1 cellular context compared by ENCODE assay signal in the genomic region with DNA sequence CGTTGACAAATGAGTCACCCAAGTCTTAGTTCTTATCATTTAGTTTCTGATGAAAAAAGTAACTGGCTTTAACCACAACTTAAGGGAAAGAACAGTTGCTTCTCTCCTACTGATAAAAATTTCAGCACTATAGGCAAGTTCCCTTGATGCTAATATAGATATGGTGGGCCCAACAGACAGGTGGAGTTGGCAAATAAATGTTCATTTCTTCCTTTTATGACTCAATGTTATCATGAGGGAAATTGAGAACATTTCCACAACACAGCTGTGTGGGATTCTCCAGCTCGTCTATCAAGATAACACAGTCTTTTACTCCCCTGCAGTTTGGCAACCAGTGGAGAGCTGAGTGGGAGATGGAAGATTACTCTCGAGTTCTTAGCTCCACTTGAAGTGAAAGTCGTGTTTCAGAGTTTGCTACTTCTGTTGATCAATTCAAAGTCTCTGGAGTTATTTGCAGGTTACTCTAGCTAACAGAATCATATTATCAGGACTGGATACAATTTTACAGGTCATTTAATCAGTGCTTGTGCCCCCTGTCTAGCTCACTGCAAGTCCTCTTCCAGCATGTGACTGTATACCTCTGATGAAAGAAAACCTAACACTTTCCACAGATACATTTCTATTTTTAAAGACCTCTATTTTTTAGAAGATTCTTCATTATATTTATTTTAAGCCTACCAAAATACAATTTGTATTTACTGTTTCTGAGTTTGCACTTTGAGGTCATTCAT.
TF ChIP-seq lines count a peak whose summit lies in the region.

No MANE protein-coding gene starts in this region.

TF ChIP-seq in K562, 482 proteins besides CTCF, POLR2A, EP300 and RAD21 (continued from another document and continues in another):
- peak; percentile 92 for TF ChIP-seq SMARCB1 (IDR thresholded peaks at IDR 0.05; ENCODE audit: insufficient read length, low read depth)
- no peak for TF ChIP-seq RBFOX2 (IDR thresholded peaks at IDR 0.05; ENCODE audit: low read depth, low read length)
- no peak for TF ChIP-seq FOXA3 (CRISPR knock-in tag; conservative IDR thresholded peaks at IDR 0.05 in 1 of 2, IDR thresholded peaks at IDR 0.05 in 1 of 2)
- TF ChIP-seq FOSL1 (tag; conservative IDR thresholded peaks at IDR 0.05) = peak; percentile 97
- no peak for TF ChIP-seq TRIM28 (IDR thresholded peaks at IDR 0.05)
- TF ChIP-seq CREB1 (IDR thresholded peaks at IDR 0.05) = no peak
- no peak for TF ChIP-seq CREB1 (CRISPR knock-in tag; IDR thresholded peaks at IDR 0.05)
- TF ChIP-seq JUND (IDR thresholded peaks at IDR 0.05; ENCODE audit: borderline replicate concordance, low read depth, low read length) = peak; percentile 79
- peak; percentile 77; the same call in 1 of the 3 replicates for TF ChIP-seq JUND (tag; IDR thresholded peaks at IDR 0.05; ENCODE audit: borderline replicate concordance, low read depth, low read length)
- TF ChIP-seq OTX1 (CRISPR knock-in tag; IDR thresholded peaks at IDR 0.05) = no peak
- TF ChIP-seq TEAD4 (IDR thresholded peaks at IDR 0.05; ENCODE audit: low read length) = peak; percentile 92
- no peak for TF ChIP-seq TEAD4 (CRISPR knock-in tag; IDR thresholded peaks at IDR 0.05; ENCODE audit: borderline replicate concordance)
- no peak for TF ChIP-seq ZNF212 (CRISPR knock-in tag; IDR thresholded peaks at IDR 0.05)
- peak; percentile 65; the same call in 1 of the 2 replicates for TF ChIP-seq FOXM1 (IDR thresholded peaks at IDR 0.05; ENCODE audit: low read depth)
- TF ChIP-seq FOXM1 (CRISPR knock-in tag; IDR thresholded peaks at IDR 0.05; ENCODE audit: low read depth) = no peak
- TF ChIP-seq ETV6 (IDR thresholded peaks at IDR 0.05; ENCODE audit: borderline replicate concordance in 1 of 2, low read depth in 2 of 2, low read length in 1 of 2) = no peak
- TF ChIP-seq ETV6 (CRISPR knock-in tag; IDR thresholded peaks at IDR 0.05; ENCODE audit: borderline replicate concordance) = no peak
- TF ChIP-seq MECOM (CRISPR knock-in tag; IDR thresholded peaks at IDR 0.05) = no peak
- TF ChIP-seq, protein P1, sequence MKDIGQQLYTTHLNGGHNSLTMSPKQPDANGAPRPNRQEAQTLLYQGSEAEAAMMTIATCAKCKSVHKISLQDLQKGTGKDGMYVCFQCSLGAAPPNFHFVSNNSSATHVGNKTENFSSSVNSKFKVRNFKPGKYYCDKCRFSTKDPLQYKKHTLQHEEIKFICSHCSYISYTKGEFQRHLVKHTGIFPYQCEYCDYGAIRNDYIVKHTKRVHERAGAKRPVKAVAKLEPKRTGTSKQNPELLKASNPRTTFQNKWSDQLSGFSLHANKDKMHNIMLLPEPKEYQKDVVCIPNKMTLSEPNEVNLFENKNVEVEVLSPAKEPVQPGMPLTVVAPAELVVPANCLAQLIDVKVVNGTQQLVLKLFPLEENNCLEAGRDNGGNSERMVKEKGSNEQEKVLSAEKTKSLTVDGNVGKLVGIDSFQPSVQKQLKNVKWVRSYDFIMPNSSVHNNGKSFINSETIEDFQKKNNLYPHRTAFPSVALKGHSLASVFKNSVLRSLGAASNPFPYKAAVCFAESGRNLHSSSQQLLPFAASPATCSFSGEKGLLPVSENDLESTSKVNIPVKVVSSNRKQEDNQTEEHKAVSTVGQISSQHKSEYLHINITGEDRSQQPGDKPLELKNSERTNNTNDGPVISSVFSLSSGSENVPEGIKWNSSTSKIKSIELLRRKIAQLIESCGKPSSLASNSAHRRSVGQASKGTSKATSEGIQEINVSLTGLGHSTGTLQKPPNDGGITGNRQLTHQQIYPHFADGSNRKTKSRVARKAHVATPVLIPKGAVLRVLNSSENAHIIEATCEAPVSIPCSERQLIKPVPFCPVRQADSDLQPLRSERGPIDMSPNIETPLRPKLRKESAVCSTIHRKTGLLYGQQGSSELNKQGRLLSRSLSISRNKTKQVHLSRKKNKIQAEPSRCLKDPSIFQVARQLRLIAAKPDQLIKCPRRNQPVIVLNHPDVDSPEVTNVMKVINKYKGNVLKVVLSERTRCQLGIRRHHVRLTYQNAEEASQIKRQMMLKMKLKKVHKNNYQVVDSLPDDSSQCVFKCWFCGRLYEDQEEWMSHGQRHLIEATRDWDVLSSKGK (CRISPR knock-in tag; IDR thresholded peaks at IDR 0.05) = no peak
- TF ChIP-seq SOX6 (IDR thresholded peaks at IDR 0.05) = peak; percentile 92
- TF ChIP-seq FOXA1 (IDR thresholded peaks at IDR 0.05; ENCODE audit: borderline replicate concordance) = no peak
- peak; percentile 78 for TF ChIP-seq TCF3 (CRISPR knock-in tag; IDR thresholded peaks at IDR 0.05)
- no peak for TF ChIP-seq MAFG (tag; conservative IDR thresholded peaks at IDR 0.05)
- peak; percentile 94 for TF ChIP-seq SMARCC2 (IDR thresholded peaks at IDR 0.05; ENCODE audit: low read depth)
- TF ChIP-seq, protein P2, sequence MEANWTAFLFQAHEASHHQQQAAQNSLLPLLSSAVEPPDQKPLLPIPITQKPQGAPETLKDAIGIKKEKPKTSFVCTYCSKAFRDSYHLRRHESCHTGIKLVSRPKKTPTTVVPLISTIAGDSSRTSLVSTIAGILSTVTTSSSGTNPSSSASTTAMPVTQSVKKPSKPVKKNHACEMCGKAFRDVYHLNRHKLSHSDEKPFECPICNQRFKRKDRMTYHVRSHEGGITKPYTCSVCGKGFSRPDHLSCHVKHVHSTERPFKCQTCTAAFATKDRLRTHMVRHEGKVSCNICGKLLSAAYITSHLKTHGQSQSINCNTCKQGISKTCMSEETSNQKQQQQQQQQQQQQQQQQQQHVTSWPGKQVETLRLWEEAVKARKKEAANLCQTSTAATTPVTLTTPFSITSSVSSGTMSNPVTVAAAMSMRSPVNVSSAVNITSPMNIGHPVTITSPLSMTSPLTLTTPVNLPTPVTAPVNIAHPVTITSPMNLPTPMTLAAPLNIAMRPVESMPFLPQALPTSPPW (CRISPR knock-in tag; IDR thresholded peaks at IDR 0.05) = peak; percentile 47; the same call in 1 of the 2 replicates
- TF ChIP-seq, protein P3, sequence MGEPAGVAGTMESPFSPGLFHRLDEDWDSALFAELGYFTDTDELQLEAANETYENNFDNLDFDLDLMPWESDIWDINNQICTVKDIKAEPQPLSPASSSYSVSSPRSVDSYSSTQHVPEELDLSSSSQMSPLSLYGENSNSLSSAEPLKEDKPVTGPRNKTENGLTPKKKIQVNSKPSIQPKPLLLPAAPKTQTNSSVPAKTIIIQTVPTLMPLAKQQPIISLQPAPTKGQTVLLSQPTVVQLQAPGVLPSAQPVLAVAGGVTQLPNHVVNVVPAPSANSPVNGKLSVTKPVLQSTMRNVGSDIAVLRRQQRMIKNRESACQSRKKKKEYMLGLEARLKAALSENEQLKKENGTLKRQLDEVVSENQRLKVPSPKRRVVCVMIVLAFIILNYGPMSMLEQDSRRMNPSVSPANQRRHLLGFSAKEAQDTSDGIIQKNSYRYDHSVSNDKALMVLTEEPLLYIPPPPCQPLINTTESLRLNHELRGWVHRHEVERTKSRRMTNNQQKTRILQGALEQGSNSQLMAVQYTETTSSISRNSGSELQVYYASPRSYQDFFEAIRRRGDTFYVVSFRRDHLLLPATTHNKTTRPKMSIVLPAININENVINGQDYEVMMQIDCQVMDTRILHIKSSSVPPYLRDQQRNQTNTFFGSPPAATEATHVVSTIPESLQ (CRISPR knock-in tag; IDR thresholded peaks at IDR 0.05) = no peak
- TF ChIP-seq POLR2AphosphoS5 (IDR thresholded peaks at IDR 0.05; ENCODE audit: control insufficient read depth, insufficient read depth, low read depth, low read length) = peak; percentile 42; the same call in 1 of the 2 replicates
- TF ChIP-seq, protein P4, sequence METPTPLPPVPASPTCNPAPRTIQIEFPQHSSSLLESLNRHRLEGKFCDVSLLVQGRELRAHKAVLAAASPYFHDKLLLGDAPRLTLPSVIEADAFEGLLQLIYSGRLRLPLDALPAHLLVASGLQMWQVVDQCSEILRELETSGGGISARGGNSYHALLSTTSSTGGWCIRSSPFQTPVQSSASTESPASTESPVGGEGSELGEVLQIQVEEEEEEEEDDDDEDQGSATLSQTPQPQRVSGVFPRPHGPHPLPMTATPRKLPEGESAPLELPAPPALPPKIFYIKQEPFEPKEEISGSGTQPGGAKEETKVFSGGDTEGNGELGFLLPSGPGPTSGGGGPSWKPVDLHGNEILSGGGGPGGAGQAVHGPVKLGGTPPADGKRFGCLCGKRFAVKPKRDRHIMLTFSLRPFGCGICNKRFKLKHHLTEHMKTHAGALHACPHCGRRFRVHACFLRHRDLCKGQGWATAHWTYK (CRISPR knock-in tag; IDR thresholded peaks at IDR 0.05) = no peak
- TF ChIP-seq ELF4 (CRISPR knock-in tag; IDR thresholded peaks at IDR 0.05) = no peak
- no peak for TF ChIP-seq DMBX1 (CRISPR knock-in tag; IDR thresholded peaks at IDR 0.05; ENCODE audit: borderline replicate concordance)
- no peak for TF ChIP-seq SIN3A (IDR thresholded peaks at IDR 0.05; ENCODE audit: borderline replicate concordance in 2 of 2, control insufficient read depth in 1 of 2, low read depth in 2 of 2, low read length in 2 of 2)
- TF ChIP-seq, protein P5, sequence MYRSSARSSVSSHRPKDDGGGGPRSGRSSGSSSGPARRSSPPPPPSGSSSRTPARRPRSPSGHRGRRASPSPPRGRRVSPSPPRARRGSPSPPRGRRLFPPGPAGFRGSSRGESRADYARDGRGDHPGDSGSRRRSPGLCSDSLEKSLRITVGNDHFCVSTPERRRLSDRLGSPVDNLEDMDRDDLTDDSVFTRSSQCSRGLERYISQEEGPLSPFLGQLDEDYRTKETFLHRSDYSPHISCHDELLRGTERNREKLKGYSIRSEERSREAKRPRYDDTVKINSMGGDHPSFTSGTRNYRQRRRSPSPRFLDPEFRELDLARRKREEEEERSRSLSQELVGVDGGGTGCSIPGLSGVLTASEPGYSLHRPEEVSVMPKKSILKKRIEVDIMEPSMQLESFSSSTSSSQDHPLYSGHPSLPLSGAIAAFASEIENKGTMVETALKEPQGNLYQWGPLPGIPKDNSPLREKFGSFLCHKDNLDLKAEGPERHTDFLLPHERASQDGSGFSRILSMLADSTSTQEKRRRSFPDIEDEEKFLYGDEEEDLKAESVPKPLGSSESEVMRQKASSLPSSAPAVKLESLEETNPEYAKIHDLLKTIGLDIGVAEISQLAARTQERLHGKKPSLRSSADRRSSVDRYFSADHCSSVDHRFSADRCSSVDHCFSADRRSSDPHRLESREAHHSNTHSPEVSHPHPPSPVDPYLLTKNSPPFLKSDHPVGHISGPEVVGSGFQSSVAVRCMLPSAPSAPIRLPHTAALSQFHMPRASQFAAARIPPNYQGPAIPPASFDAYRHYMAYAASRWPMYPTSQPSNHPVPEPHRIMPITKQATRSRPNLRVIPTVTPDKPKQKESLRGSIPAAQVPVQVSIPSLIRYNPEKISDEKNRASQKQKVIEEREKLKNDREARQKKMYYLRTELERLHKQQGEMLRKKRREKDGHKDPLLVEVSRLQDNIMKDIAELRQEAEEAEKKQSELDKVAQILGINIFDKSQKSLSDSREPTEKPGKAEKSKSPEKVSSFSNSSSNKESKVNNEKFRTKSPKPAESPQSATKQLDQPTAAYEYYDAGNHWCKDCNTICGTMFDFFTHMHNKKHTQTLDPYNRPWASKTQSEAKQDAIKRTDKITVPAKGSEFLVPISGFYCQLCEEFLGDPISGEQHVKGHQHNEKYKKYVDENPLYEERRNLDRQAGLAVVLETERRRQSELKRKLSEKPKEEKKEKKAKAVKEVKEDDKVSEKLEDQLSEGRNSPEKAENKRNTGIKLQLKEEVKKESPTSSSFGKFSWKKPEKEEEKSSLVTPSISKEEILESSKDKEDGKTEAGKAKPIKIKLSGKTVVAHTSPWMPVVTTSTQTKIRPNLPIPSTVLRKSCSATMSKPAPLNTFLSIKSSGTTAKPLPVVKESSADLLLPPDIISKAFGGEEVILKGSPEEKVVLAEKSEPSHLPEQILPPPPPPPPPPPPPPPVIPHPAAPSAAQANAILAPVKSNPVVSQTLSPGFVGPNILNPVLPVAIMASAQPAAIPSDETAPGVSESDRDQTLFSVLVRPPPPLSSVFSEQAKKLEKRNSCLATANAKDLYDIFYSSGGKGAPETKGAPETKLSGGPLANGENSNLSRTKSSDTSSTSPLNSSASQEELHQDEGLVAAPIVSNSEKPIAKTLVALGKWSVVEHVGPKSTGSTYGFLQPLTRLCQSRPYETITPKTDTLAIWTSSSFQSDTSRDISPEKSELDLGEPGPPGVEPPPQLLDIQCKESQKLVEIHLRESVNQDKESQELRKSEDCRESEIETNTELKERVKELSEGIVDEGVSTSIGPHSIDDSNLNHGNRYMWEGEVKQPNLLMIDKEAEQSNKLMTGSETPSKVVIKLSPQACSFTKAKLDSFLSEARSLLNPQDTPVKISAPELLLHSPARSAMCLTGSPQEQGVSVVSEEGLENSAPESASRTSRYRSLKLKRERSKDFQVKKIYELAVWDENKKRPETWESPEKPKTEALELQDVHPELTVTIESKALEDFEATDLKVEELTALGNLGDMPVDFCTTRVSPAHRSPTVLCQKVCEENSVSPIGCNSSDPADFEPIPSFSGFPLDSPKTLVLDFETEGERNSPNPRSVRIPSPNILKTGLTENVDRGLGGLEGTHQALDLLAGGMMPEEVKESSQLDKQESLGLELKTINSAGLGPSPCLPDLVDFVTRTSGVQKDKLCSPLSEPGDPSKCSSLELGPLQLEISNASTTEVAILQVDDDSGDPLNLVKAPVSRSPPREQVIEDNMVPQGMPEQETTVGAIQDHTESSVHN (IDR thresholded peaks at IDR 0.05; ENCODE audit: borderline replicate concordance in 1 of 2, low read depth in 1 of 2) = peak in 1 of 2 experiments; percentile 53; a peak in 1 of 4 replicates
- no peak for TF ChIP-seq ZNF764 (CRISPR knock-in tag; IDR thresholded peaks at IDR 0.05; ENCODE audit: low read depth)
- TF ChIP-seq, protein P6, sequence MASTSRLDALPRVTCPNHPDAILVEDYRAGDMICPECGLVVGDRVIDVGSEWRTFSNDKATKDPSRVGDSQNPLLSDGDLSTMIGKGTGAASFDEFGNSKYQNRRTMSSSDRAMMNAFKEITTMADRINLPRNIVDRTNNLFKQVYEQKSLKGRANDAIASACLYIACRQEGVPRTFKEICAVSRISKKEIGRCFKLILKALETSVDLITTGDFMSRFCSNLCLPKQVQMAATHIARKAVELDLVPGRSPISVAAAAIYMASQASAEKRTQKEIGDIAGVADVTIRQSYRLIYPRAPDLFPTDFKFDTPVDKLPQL (IDR thresholded peaks at IDR 0.05; ENCODE audit: extremely low read depth, insufficient read length) = no peak
- TF ChIP-seq TOE1 (IDR thresholded peaks at IDR 0.05; ENCODE audit: borderline replicate concordance) = no peak
- TF ChIP-seq TOE1 (CRISPR knock-in tag; IDR thresholded peaks at IDR 0.05; ENCODE audit: borderline replicate concordance, low read depth) = no peak
- TF ChIP-seq ZNF507 (tag; conservative IDR thresholded peaks at IDR 0.05) = no peak
- TF ChIP-seq ZNF133 (CRISPR knock-in tag; IDR thresholded peaks at IDR 0.05) = no peak
- no peak for TF ChIP-seq ZKSCAN1 (IDR thresholded peaks at IDR 0.05; ENCODE audit: low read depth, low read length)
- no peak for TF ChIP-seq ILF3 (IDR thresholded peaks at IDR 0.05; ENCODE audit: borderline replicate concordance)
